In genomic region chr15:63122002-63122893, GRCh38 we compare ENCODE assay signal across 8 cellular contexts. TPM values are rescaled to one million over a fixed set of nuclear protein-coding genes. Genes with fewer than 3 reads are reported as not detected.
DNase-seq lines count a peak whose midpoint lies in the region; ATAC-seq and TF ChIP-seq lines count a peak whose summit lies in the region.

No MANE protein-coding gene starts in this region.

- H3K27ac Mint-ChIP-seq in CD4-positive, alpha-beta memory T cell = peak overlapping the region; percentile 84 to 96 (median 92)
- peak overlapping the region; percentile 93 for H3K27ac Mint-ChIP-seq in activated T-cell treated with anti-CD3 and anti-CD28 coated beads, Interleukin-2, amount 50 U/mL, for 24 hours

- no peaks in the 10 kb centered on the region for H3K27me3 Mint-ChIP-seq in CD4-positive, alpha-beta memory T cell
- no peaks in the 10 kb centered on the region for H3K27me3 Mint-ChIP-seq in activated T-cell treated with anti-CD3 and anti-CD28 coated beads, Interleukin-2, amount 50 U/mL, for 24 hours

- no peaks in the 10 kb centered on the region for H3K9me2 ChIP-seq in OCI-LY7 (ENCODE audit: insufficient read depth, low read length)

- H4K20me1 ChIP-seq in OCI-LY7 (ENCODE audit: insufficient read depth, low read length) = no peaks in the 10 kb centered on the region

- intact Hi-C loops in CD4-positive, alpha-beta memory T cell (cut with micrococcal nuclease) = no loop called here
- intact Hi-C loops in OCI-LY7 (cut with micrococcal nuclease; ENCODE audit: unreplicated experiment) = loop anchor here (5.0 kb wide), 1 partner anchor 155 kb away; the partner anchor contains the start of gene APH1B

- peak; percentile 63 to 87 (median 67) for DNase-seq in CD4-positive, alpha-beta memory T cell
- peak; percentile 64 for DNase-seq in OCI-LY7 (ENCODE audit: low spot score)
- peak; percentile 95 for DNase-seq in activated T-cell treated with anti-CD3 and anti-CD28 coated beads, Interleukin-2, amount 50 U/mL, for 24 hours
- DNase-seq in stimulated activated CD8-positive, alpha-beta memory T cell treated with anti-CD3 and anti-CD28 coated beads, Interleukin-7, amount 100 ng/mL, for 1 hour (ENCODE audit: low read depth in 2 of 2) = peak; percentile 29 to 85

- H3K4me3 Mint-ChIP-seq in CD4-positive, alpha-beta memory T cell = peak overlapping the region; percentile 87 to 96 (median 92)
- peak overlapping the region; percentile 92 for H3K4me3 Mint-ChIP-seq in activated T-cell treated with anti-CD3 and anti-CD28 coated beads, Interleukin-2, amount 50 U/mL, for 24 hours

- peaks cover 0 to 12% of the 10 kb centered on the region in 2 donors for H3K9me3 ChIP-seq in CD4-positive, alpha-beta memory T cell (ENCODE audit: control insufficient read depth in 1 of 2, low read length in 2 of 2)
- H3K9me3 ChIP-seq in OCI-LY7 (ENCODE audit: low read length) (peaks cover 22% of the 10 kb centered on the region), esophagus (ENCODE audit: control insufficient read depth in 2 of 2, insufficient read depth in 1 of 2, low read depth in 1 of 2, low read length in 1 of 2) (no peaks in the 10 kb centered on the region), mucosa of stomach (ENCODE audit: control insufficient read depth, low read length) (no peaks in the 10 kb centered on the region)

- TF ChIP-seq CTCF in OCI-LY7 (conservative IDR thresholded peaks at IDR 0.05; ENCODE audit: low read length) = peak; percentile 21; the same call in 1 of the 2 replicates

- POLR2A ChIA-PET in CD4-positive, alpha-beta memory T cell (lab: Charles Lee; ENCODE audit: partially characterized antibody) = interaction anchor here (0.9 to 1.1 kb wide), 4 partner anchors 13 to 155 kb away, joined by 3 to 4 read pairs (median 3); partner anchors contain the start of genes APH1B and RPS27L
- POLR2A ChIA-PET in OCI-LY7 (lab: Charles Lee) = no interaction called here

- peak overlapping the region; percentile 52 to 76 for H3K4me3 ChIP-seq in CD4-positive, alpha-beta memory T cell (ENCODE audit: low read length in 2 of 2)
- H3K4me3 ChIP-seq in OCI-LY7 (ENCODE audit: low read depth, low read length, poor library complexity, severe bottlenecking) = peak overlapping the region; percentile 94
- H3K4me3 ChIP-seq in esophagus (ENCODE audit: low read depth in 1 of 2, low read length in 2 of 2) = peak overlapping the region; percentile 79 to 93
- H3K4me3 ChIP-seq in mucosa of stomach (ENCODE audit: low read length) = peak overlapping the region; percentile 60

- WGBS in esophagus, 2 donors = 1% methylated on average over 47 to 59 of the region's 59 CpGs

- peak overlapping the region; percentile 77 for H3K4me2 ChIP-seq in OCI-LY7 (ENCODE audit: low read length)

- H3K36me3 Mint-ChIP-seq in CD4-positive, alpha-beta memory T cell = peaks cover 14 to 18% of the 10 kb centered on the region in 2 donors
- H3K36me3 Mint-ChIP-seq in activated T-cell treated with anti-CD3 and anti-CD28 coated beads, Interleukin-2, amount 50 U/mL, for 24 hours (ENCODE audit: low read depth) = peaks cover 29% of the 10 kb centered on the region

- no peaks in the 10 kb centered on the region for H3K36me3 ChIP-seq in CD4-positive, alpha-beta memory T cell (ENCODE audit: insufficient read depth, low read length)
- H3K36me3 ChIP-seq in OCI-LY7 (ENCODE audit: insufficient read depth, low read length) (no peaks in the 10 kb centered on the region; the same call in 1 of the 2 replicates), esophagus (ENCODE audit: control insufficient read depth in 2 of 2, insufficient read depth in 2 of 2, low read length in 1 of 2) (peaks cover 0 to 2% of the 10 kb centered on the region in 2 donors), mucosa of stomach (ENCODE audit: control insufficient read depth, insufficient read depth, low read length) (no peaks in the 10 kb centered on the region)

- peaks cover 2 to 15% (median 12%) of the 10 kb centered on the region in 8 donors for H3K9me3 Mint-ChIP-seq in CD4-positive, alpha-beta memory T cell
- H3K9me3 Mint-ChIP-seq in activated T-cell treated with anti-CD3 and anti-CD28 coated beads, Interleukin-2, amount 50 U/mL, for 24 hours = peaks cover 9% of the 10 kb centered on the region

- no peaks in the 10 kb centered on the region for H3K27me3 ChIP-seq in CD4-positive, alpha-beta memory T cell (ENCODE audit: insufficient read depth, low read length)
- H3K27me3 ChIP-seq in esophagus (ENCODE audit: control insufficient read depth in 1 of 2, insufficient read depth in 2 of 2, low read length in 2 of 2) (no peaks in the 10 kb centered on the region), mucosa of stomach (ENCODE audit: control insufficient read depth, insufficient read depth, low read length) (no peaks in the 10 kb centered on the region)

- CTCF ChIA-PET in CD4-positive, alpha-beta memory T cell (lab: Charles Lee; ENCODE audit: partially characterized antibody) = no interaction called here
- CTCF ChIA-PET in OCI-LY7 (lab: Charles Lee; ENCODE audit: unreplicated experiment) = no interaction called here

- ATAC-seq in GM19452 (IDR thresholded peaks at IDR 0.05; ENCODE audit: unreplicated experiment) (peak; percentile 80), HG03571 (IDR thresholded peaks at IDR 0.05; ENCODE audit: unreplicated experiment) (peak; percentile 86)

- H3K27ac ChIP-seq in CD4-positive, alpha-beta memory T cell (ENCODE audit: low read depth, low read length) = peak overlapping the region; percentile 67
- peak overlapping the region; percentile 20 for H3K27ac ChIP-seq in OCI-LY7 (ENCODE audit: low read depth, low read length, poor library complexity, severe bottlenecking)
- peak overlapping the region; percentile 93 for H3K27ac ChIP-seq in esophagus (ENCODE audit: low read depth in 2 of 2, low read length in 1 of 2)

- H3K79me2 ChIP-seq in OCI-LY7 (ENCODE audit: insufficient read depth, low read depth, low read length) = no peaks in the 10 kb centered on the region

- peak overlapping the region; percentile 98 for H2AFZ ChIP-seq in OCI-LY7 (ENCODE audit: low read length)

- H3K4me1 ChIP-seq in CD4-positive, alpha-beta memory T cell (ENCODE audit: insufficient read depth, low read length) = peaks cover 10% of the 10 kb centered on the region
- H3K4me1 ChIP-seq in OCI-LY7 (ENCODE audit: insufficient read depth, low read length, poor library complexity, severe bottlenecking) = no peaks in the 10 kb centered on the region
- no peaks in the 10 kb centered on the region for H3K4me1 ChIP-seq in esophagus (ENCODE audit: control insufficient read depth in 2 of 2, insufficient read depth in 2 of 2, low read length in 1 of 2)
- no peaks in the 10 kb centered on the region for H3K4me1 ChIP-seq in mucosa of stomach (ENCODE audit: control insufficient read depth, insufficient read depth, low read length)

- H3K4me1 Mint-ChIP-seq in CD4-positive, alpha-beta memory T cell = peaks cover 7 to 28% (median 14%) of the 10 kb centered on the region in 4 donors
- H3K4me1 Mint-ChIP-seq in activated T-cell treated with anti-CD3 and anti-CD28 coated beads, Interleukin-2, amount 50 U/mL, for 24 hours (ENCODE audit: low read depth) = peaks cover 17% of the 10 kb centered on the region

- H3K9ac ChIP-seq in mucosa of stomach (ENCODE audit: low read length) = peak overlapping the region; percentile 89

- no TSS peak for BruUV-seq in OCI-LY7 (replicated peaks; lab: Mats Ljungman, UMichigan)

RNA-seq across cellular contexts. Expression of gene LACTB, which starts 0.6 kb away (rescaled TPM):
- total RNA-seq in CD4-positive, alpha-beta memory T cell = 10 to 100 TPM; 11.7 to 12.1 TPM
- 10 to 100 TPM in 1 of 2 donors, 1 to 10 TPM in 1; 8.9 to 11.5 TPM for polyA plus RNA-seq in CD4-positive, alpha-beta memory T cell
- total RNA-seq in OCI-LY7 (2014; rRNA removed; shearing (Covaris generic)) = 3.2 and 5.0 TPM in 2 replicates
- 7.2 and 8.3 TPM in 2 replicates for total RNA-seq in OCI-LY7 (2022)
- polyA plus RNA-seq in esophagus = 1 to 10 TPM; 6.8 to 8.6 TPM

RNA-seq across cellular contexts. Expression of gene RPS27L, which starts 35.0 kb away (rescaled TPM):
- 100 to 1,000 TPM; 150 to 161 TPM for total RNA-seq in CD4-positive, alpha-beta memory T cell
- polyA plus RNA-seq in CD4-positive, alpha-beta memory T cell = 100 to 1,000 TPM; 187 to 211 TPM
- 41.3 and 55.5 TPM in 2 replicates for total RNA-seq in OCI-LY7 (2014; rRNA removed; shearing (Covaris generic))
- total RNA-seq in OCI-LY7 (2022) = 60.3 and 77.1 TPM in 2 replicates
- 10 to 100 TPM; 55.1 to 59.5 TPM for polyA plus RNA-seq in esophagus

Comparison
In these comparisons a context has a peak if more than half of its experiments do, and no peak if none do; other contexts are left out.
1. Peak in every context shown above with its lines: DNase-seq, ATAC-seq, H3K4me3 ChIP-seq and H3K27ac ChIP-seq.
2. H3K27ac ChIP-seq: peak in every context shown above with its lines; median percentile 93 in esophagus; 67 in CD4-positive, alpha-beta memory T cell; 20 in OCI-LY7.